ENCODE assay signal across 2 cellular contexts in genomic region chr5:142191776-142192175, GRCh38.
TF ChIP-seq lines count a peak whose summit lies in the region.

No MANE protein-coding gene starts in this region.

TF ChIP-seq in IMR-90, 13 proteins besides CTCF, POLR2A, EP300 and RAD21:
- TF ChIP-seq SMC3 (IDR thresholded peaks at IDR 0.05; ENCODE audit: low read depth, low read length) = no peak
- TF ChIP-seq MAZ (IDR thresholded peaks at IDR 0.05; ENCODE audit: borderline replicate concordance, low read depth, low read length) = no peak
- no peak for TF ChIP-seq MXI1 (IDR thresholded peaks at IDR 0.05; ENCODE audit: borderline replicate concordance, low read depth, low read length)
- TF ChIP-seq RFX5 (IDR thresholded peaks at IDR 0.05; ENCODE audit: low read depth, low read length) = no peak
- TF ChIP-seq RCOR1 (IDR thresholded peaks at IDR 0.05; ENCODE audit: insufficient replicate concordance, low read length) = no peak
- no peak for TF ChIP-seq CHD1 (IDR thresholded peaks at IDR 0.05; ENCODE audit: low read depth, low read length)
- TF ChIP-seq FOS (IDR thresholded peaks at IDR 0.05; ENCODE audit: low read depth, low read length) = no peak
- TF ChIP-seq CEBPB (IDR thresholded peaks at IDR 0.05; ENCODE audit: low read depth, low read length) = no peak
- TF ChIP-seq USF2 (IDR thresholded peaks at IDR 0.05; ENCODE audit: low read depth, low read length) = no peak
- no peak for TF ChIP-seq BHLHE40 (IDR thresholded peaks at IDR 0.05; ENCODE audit: low read depth, low read length)
- no peak for TF ChIP-seq ELK1 (IDR thresholded peaks at IDR 0.05; ENCODE audit: borderline replicate concordance, low read depth, low read length)
- TF ChIP-seq NFE2L2 (IDR thresholded peaks at IDR 0.05; ENCODE audit: low read depth, low read length) = no peak
- no peak for TF ChIP-seq MAFK (IDR thresholded peaks at IDR 0.05; ENCODE audit: low read depth, low read length)

TF ChIP-seq in H1, 55 proteins besides CTCF, POLR2A, EP300 and RAD21:
- TF ChIP-seq E2F6 (IDR thresholded peaks at IDR 0.05) (no peak), GTF2F1 (IDR thresholded peaks at IDR 0.05; ENCODE audit: borderline replicate concordance, low read depth, low read length) (no peak)
